In the genomic region with DNA sequence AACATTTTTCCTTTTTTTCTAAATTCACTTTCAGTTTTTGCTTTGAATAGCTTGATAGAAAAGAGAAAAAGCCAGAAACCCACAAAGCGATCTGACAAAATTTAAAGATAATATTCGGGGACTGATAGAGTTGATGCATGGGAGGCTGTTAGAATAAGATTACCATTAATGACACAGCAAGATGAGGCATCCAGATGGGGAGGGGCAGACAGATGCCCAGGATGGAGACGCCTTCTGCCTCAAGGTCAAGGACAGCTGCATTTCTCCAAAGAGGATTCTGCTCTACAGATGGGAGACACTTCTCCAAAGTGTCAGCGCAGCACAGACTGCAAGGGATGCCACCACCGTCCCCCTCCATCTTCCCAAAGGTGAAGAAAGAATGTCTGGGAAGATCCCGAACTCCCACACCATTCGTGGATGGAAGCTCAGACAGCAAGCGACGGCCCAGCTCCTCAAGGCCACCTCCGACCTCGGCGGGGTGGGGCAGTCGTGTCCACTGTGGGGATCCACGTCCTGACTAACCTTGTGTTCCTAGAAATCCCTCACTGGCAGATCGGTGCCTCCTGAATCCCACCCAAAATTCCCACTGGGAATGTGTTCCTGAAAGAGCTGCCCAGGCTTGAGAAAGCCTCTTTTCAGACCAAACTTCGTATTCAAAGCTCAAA, we compare ENCODE assay signal across 27 cellular contexts. TPM values are rescaled to one million over a fixed set of nuclear protein-coding genes. Genes with fewer than 3 reads are reported as not detected.
A peak's percentile ranks its signal among the peaks of the same experiment; 100 is the strongest.
DNase-seq lines count a peak whose midpoint lies in the region; ATAC-seq, FAIRE-seq and TF ChIP-seq lines count a peak whose summit lies in the region.
"Had no signal": no experiment of that assay in that cellular context is flagged by ENCODE, and none has a peak within 500 bp of the region (broad histone marks: within the 10 kb centered on the region; RNA-seq: fewer than 3 reads in every experiment).

No MANE protein-coding gene starts in this region.

- no peaks in the 10 kb centered on the region for H3K9me3 ChIP-seq in K562 (replicated peaks; ENCODE audit: control insufficient read depth, insufficient read depth, low read depth, low read length)
- H3K9me3 ChIP-seq in pancreas = no peaks in the 10 kb centered on the region
- H3K9me3 ChIP-seq in HAP-1 = no peaks in the 10 kb centered on the region
- H3K9me3 ChIP-seq: BE2C, esophagus squamous epithelium, gastroesophageal sphincter, right atrium auricular region, stomach, transverse colon had no signal

- no peak overlapping the region for H3K4me2 ChIP-seq in K562 (ENCODE audit: insufficient read depth, low read length)

- H3K4me1 ChIP-seq in K562 (replicated peaks in 1 of 2; ENCODE audit: control insufficient read depth in 2 of 2, insufficient read depth in 2 of 2, low read length in 2 of 2) (peaks cover 4 to 23% of the 10 kb centered on the region in 2 experiments; a peak in 4 of 5 replicates), pancreas (peaks cover 0 to 1% (median 0%) of the 10 kb centered on the region in 3 donors), HAP-1 (no peaks in the 10 kb centered on the region)
- H3K4me1 ChIP-seq: BE2C had no signal

- DNase-seq in NCI-H2171 treated with DMSO at 0.1 percent for 48 hours (lab: John Stamatoyannopoulos, UW) (peak; percentile 38), NCI-H2171 (lab: John Stamatoyannopoulos, UW) (no peak), NCI-H524 (lab: John Stamatoyannopoulos, UW) (peak; percentile 73 to 91), K562 (ENCODE audit: extremely low read depth in 1 of 4, low spot score in 3 of 4) (peak in 2 of 4 experiments; percentile 19 to 22), osteocyte (ENCODE audit: extremely low spot score, unreplicated experiment) (no peak), NK-92 (lab: John Stamatoyannopoulos, UW; ENCODE audit: unreplicated experiment) (no peak), pancreas (no peak), HAP-1 (ENCODE audit: low spot score in 2 of 2) (no peak)
- DNase-seq: 8988T; activated CD4-positive, alpha-beta T cell treated with anti-CD3 and anti-CD28 coated beads for 1 hour; BE2C; effector CD4-positive, alpha-beta T cell; esophagus squamous epithelium; mammary epithelial cell; NCI-H1417 treated with DMSO at 0.1 percent for 48 hours; NCI-H2107; NCI-H510A treated with DMSO at 0.1 percent for 48 hours; nucleus accumbens; stomach; T1000; transverse colon had no signal

- no peak for TF ChIP-seq EP300 in K562 (IDR thresholded peaks at IDR 0.05; ENCODE audit: low read length)

- 53% methylated on average over 16 of the region's 16 CpGs for WGBS in K562 (ENCODE audit: insufficient coverage, low coverage, missing lambda C conversion rate)
- WGBS in pancreas, 2 donors = 77 to 81% methylated on average over 16 of the region's 16 CpGs

- H3K36me3 ChIP-seq in K562 (ENCODE audit: control insufficient read depth, insufficient read depth, low read length) = peaks cover 40% of the 10 kb centered on the region; the same call in 2 of the 3 replicates
- peaks cover 0 to 10% (median 0%) of the 10 kb centered on the region in 3 donors for H3K36me3 ChIP-seq in pancreas
- H3K36me3 ChIP-seq in HAP-1 (replicated peaks) = peaks cover 28% of the 10 kb centered on the region

- BruUV-seq in K562 (replicated peaks; lab: Mats Ljungman, UMichigan) = no TSS peak

- FAIRE-seq in K562 (lab: Jason Lieb, UNC) (no peak), pancreas (lab: Jason Lieb, UNC) (no peak)
- FAIRE-seq: HepG2 had no signal

- intact Hi-C loops in K562 (cut with micrococcal nuclease) (no loop called here), pancreas (cut with DNase I) (no loop called here)

- H3K4me3 ChIP-seq in K562 (no peak overlapping the region), pancreas (no peak overlapping the region), HAP-1 (no peak overlapping the region)
- H3K4me3 ChIP-seq: esophagus squamous epithelium, gastroesophageal sphincter, right atrium auricular region, stomach, transverse colon had no signal

- no peaks in the 10 kb centered on the region for H3K27me3 Mint-ChIP-seq in osteocyte (ENCODE audit: unreplicated experiment)
- H3K27me3 Mint-ChIP-seq: activated naive CD8-positive, alpha-beta T cell had no signal

- H3K9me1 ChIP-seq in K562 (ENCODE audit: control insufficient read depth, insufficient read depth, low read length) = peaks cover 3% of the 10 kb centered on the region

- no peaks in the 10 kb centered on the region for H3K27me3 ChIP-seq in K562 (ENCODE audit: control insufficient read depth in 2 of 2, insufficient read depth in 2 of 2, low read length in 2 of 2)
- H3K27me3 ChIP-seq in pancreas = no peaks in the 10 kb centered on the region
- no peaks in the 10 kb centered on the region for H3K27me3 ChIP-seq in HAP-1 (ENCODE audit: low read depth)
- H3K27me3 ChIP-seq: BE2C, esophagus squamous epithelium, gastroesophageal sphincter, right atrium auricular region, stomach, transverse colon had no signal

- H3K4me3 Mint-ChIP-seq in osteocyte (ENCODE audit: unreplicated experiment) = no peak overlapping the region
- H3K4me3 Mint-ChIP-seq: activated naive CD8-positive, alpha-beta T cell had no signal

- in situ Hi-C loops in K562 (cut with MboI) (no loop called here), HAP-1 (cut with MboI; ENCODE audit: low sequenced_read_pairs) (no loop called here)

- CTCF ChIA-PET in K562 (lab: Yijun Ruan, JAX; ENCODE audit: low intra/inter-chr PET ratio) = no interaction called here

- H3K9me3 Mint-ChIP-seq in osteocyte (ENCODE audit: unreplicated experiment) = no peaks in the 10 kb centered on the region

- ATAC-seq in K562 (peak; percentile 50), pancreas (no peak)
- ATAC-seq: gastroesophageal sphincter had no signal

- no peaks in the 10 kb centered on the region for H3K79me2 ChIP-seq in K562 (ENCODE audit: control insufficient read depth, insufficient read depth, low read length)

- peak overlapping the region; percentile 50 for H3K27ac Mint-ChIP-seq in osteocyte (ENCODE audit: unreplicated experiment)
- H3K27ac Mint-ChIP-seq: activated naive CD8-positive, alpha-beta T cell had no signal

- no peak overlapping the region for H2AFZ ChIP-seq in K562 (ENCODE audit: low read depth, low read length)

- H3K27ac ChIP-seq in K562 (ENCODE audit: extremely low read depth, low read depth, low read length) = no peak overlapping the region
- H3K27ac ChIP-seq in pancreas = no peak overlapping the region
- H3K27ac ChIP-seq: esophagus squamous epithelium, gastroesophageal sphincter, HL-60, right atrium auricular region, RWPE1, stomach, transverse colon had no signal

- no peak for TF ChIP-seq POLR2A in K562 (conservative IDR thresholded peaks at IDR 0.05)

- POLR2A ChIA-PET in K562 (lab: Yijun Ruan, JAX) = interaction anchor here (1.3 to 1.4 kb wide), 2 partner anchors 9 to 67 kb away, joined by 5 read pairs; no protein-coding TSS in a partner anchor

- no peak for TF ChIP-seq RAD21 in K562 (CRISPR knock-in tag; conservative IDR thresholded peaks at IDR 0.05 in 1 of 2, IDR thresholded peaks at IDR 0.05 in 1 of 2)

- peak overlapping the region in 1 of 2 experiments; percentile 78; a peak in 2 of 4 replicates for H3K9ac ChIP-seq in K562 (ENCODE audit: insufficient read depth in 1 of 2, low read depth in 2 of 2, low read length in 2 of 2)

- H3K4me1 Mint-ChIP-seq in osteocyte (ENCODE audit: unreplicated experiment) = no peaks in the 10 kb centered on the region

- H4K20me1 ChIP-seq in K562 (replicated peaks; ENCODE audit: control insufficient read depth, insufficient read depth, low read length) = no peaks in the 10 kb centered on the region

- TF ChIP-seq CTCF in K562 (IDR thresholded peaks at IDR 0.05 in 2 of 3, conservative IDR thresholded peaks at IDR 0.05 in 1 of 3; ENCODE audit: insufficient read depth in 2 of 3, low read depth in 1 of 3, low read length in 3 of 3) (no peak), osteocyte (IDR thresholded peaks at IDR 0.05) (no peak), pancreas (IDR thresholded peaks at IDR 0.05) (no peak)

- peaks cover 17% of the 10 kb centered on the region for H3K36me3 Mint-ChIP-seq in osteocyte (ENCODE audit: unreplicated experiment)
- H3K36me3 Mint-ChIP-seq: activated naive CD8-positive, alpha-beta T cell had no signal

RNA-seq across cellular contexts. Expression of a gene that starts 32.9 kb away (rescaled TPM):
- 32.5 and 45.0 TPM in 2 replicates for total RNA-seq in K562 (2011; cell fraction: chromatin; rRNA removed; ENCODE audit: low replicate concordance)
- 25.1 and 28.0 TPM in 2 replicates for total RNA-seq in K562 (2011; cell fraction: nucleolus; rRNA removed)
- total RNA-seq in K562 (2011; cell fraction: nucleoplasm; rRNA removed) = 19.5 and 24.8 TPM in 2 replicates
- total RNA-seq in K562 (2014; rRNA removed) (9.4 and 10.9 TPM in 2 replicates), K562 (2014; rRNA removed; fragmentation: Illumina TruSeq; extraction: Trizol) (9.4 and 10.4 TPM in 2 replicates), K562 (2015; rRNA removed; fragmentation: Illumina TruSeq; extraction: Trizol) (13.2 and 14.1 TPM in 2 replicates), K562 (2021) (19.3 and 20.1 TPM in 2 replicates), osteocyte (34.3 and 35.6 TPM in 2 replicates), pancreas (10 to 100 TPM; 17.4 to 25.1 (median 19.4) TPM)
- polyA plus RNA-seq in K562 (2011; rRNA removed) (15.4 and 19.7 TPM in 2 replicates), K562 (2014; fragmentation: Illumina TruSeq; extraction: Trizol) (13.0 and 17.0 TPM in 2 replicates), K562 (2014; fragmentation: Nextera tagmentation; extraction: Ambion mirVana) (1 to 10 TPM in 1 of 2 experiments, under 1 TPM in 1; 0.59 to 1.7 TPM), K562 (2014; rRNA removed) (20.6 and 20.8 TPM in 2 replicates), pancreas (10 to 100 TPM; 34.8 to 56.4 TPM)
- polyA plus RNA-seq in K562 (2011; cell fraction: cytosol; rRNA removed) = 19.3 and 25.1 TPM in 2 replicates
- 81.8 and 101 TPM in 2 replicates for polyA plus RNA-seq in K562 (2011; cell fraction: nucleus; rRNA removed)
- polyA plus RNA-seq in K562 (2012) = 17.8 and 18.6 TPM in 2 replicates
- 10.0 and 11.0 TPM in 2 replicates for polyA minus RNA-seq in K562 (2011; rRNA and poly(A)+ RNA removed)
- 5.3 and 8.5 TPM in 2 replicates for polyA minus RNA-seq in K562 (2011; cell fraction: cytosol; rRNA and poly(A)+ RNA removed)
- polyA minus RNA-seq in K562 (2011; cell fraction: nucleus; rRNA and poly(A)+ RNA removed) = 10.6 and 16.3 TPM in 2 replicates

RNA-seq across cellular contexts. Expression of a gene that starts 57.6 kb away (rescaled TPM):
- total RNA-seq in K562 (2011; cell fraction: chromatin; rRNA removed; ENCODE audit: low replicate concordance) = 95.3 and 139 TPM in 2 replicates
- 74.1 and 84.2 TPM in 2 replicates for total RNA-seq in K562 (2011; cell fraction: nucleolus; rRNA removed)
- total RNA-seq in K562 (2011; cell fraction: nucleoplasm; rRNA removed) = 62.0 and 69.0 TPM in 2 replicates
- 37.4 and 42.9 TPM in 2 replicates for total RNA-seq in K562 (2014; rRNA removed)
- total RNA-seq in K562 (2014; rRNA removed; fragmentation: Illumina TruSeq; extraction: Trizol) = 18.2 and 20.3 TPM in 2 replicates
- 32.7 and 34.5 TPM in 2 replicates for total RNA-seq in K562 (2015; rRNA removed; fragmentation: Illumina TruSeq; extraction: Trizol)
- 29.9 and 30.5 TPM in 2 replicates for total RNA-seq in K562 (2021)
- polyA plus RNA-seq in K562 (2011; rRNA removed) = 31.6 and 32.9 TPM in 2 replicates
- 19.0 and 23.8 TPM in 2 replicates for polyA plus RNA-seq in K562 (2011; cell fraction: cytosol; rRNA removed)
- polyA plus RNA-seq in K562 (2011; cell fraction: nucleus; rRNA removed) = 147 and 176 TPM in 2 replicates
- 29.2 and 39.4 TPM in 2 replicates for polyA plus RNA-seq in K562 (2012)
- 17.1 and 21.6 TPM in 2 replicates for polyA plus RNA-seq in K562 (2014; fragmentation: Illumina TruSeq; extraction: Trizol)
- polyA plus RNA-seq in K562 (2014; fragmentation: Nextera tagmentation; extraction: Ambion mirVana) = 1 to 10 TPM; 1.7 TPM
- polyA plus RNA-seq in K562 (2014; rRNA removed) = 35.4 and 50.3 TPM in 2 replicates
- polyA minus RNA-seq in K562 (2011; rRNA and poly(A)+ RNA removed) = 23.7 and 24.5 TPM in 2 replicates
- 15.0 and 15.7 TPM in 2 replicates for polyA minus RNA-seq in K562 (2011; cell fraction: cytosol; rRNA and poly(A)+ RNA removed)
- polyA minus RNA-seq in K562 (2011; cell fraction: nucleus; rRNA and poly(A)+ RNA removed) = 38.0 and 49.2 TPM in 2 replicates
- total RNA-seq in osteocyte = 57.1 and 62.2 TPM in 2 replicates
- total RNA-seq in pancreas = 10 to 100 TPM; 18.2 to 38.8 (median 22.6) TPM
- 10 to 100 TPM; 92.3 to 98.7 TPM for polyA plus RNA-seq in pancreas

Comparison
In these comparisons a context has a peak if more than half of its experiments do, and no peak if none do; other contexts are left out.
1. DNase-seq: peak in NCI-H2171 treated with DMSO at 0.1 percent for 48 hours (single experiment) and NCI-H524 (2 of 2); none in NCI-H2171 (single experiment), osteocyte (single experiment), NK-92 (single experiment), pancreas (0 of 6) and HAP-1 (0 of 2).